In the genomic region with DNA sequence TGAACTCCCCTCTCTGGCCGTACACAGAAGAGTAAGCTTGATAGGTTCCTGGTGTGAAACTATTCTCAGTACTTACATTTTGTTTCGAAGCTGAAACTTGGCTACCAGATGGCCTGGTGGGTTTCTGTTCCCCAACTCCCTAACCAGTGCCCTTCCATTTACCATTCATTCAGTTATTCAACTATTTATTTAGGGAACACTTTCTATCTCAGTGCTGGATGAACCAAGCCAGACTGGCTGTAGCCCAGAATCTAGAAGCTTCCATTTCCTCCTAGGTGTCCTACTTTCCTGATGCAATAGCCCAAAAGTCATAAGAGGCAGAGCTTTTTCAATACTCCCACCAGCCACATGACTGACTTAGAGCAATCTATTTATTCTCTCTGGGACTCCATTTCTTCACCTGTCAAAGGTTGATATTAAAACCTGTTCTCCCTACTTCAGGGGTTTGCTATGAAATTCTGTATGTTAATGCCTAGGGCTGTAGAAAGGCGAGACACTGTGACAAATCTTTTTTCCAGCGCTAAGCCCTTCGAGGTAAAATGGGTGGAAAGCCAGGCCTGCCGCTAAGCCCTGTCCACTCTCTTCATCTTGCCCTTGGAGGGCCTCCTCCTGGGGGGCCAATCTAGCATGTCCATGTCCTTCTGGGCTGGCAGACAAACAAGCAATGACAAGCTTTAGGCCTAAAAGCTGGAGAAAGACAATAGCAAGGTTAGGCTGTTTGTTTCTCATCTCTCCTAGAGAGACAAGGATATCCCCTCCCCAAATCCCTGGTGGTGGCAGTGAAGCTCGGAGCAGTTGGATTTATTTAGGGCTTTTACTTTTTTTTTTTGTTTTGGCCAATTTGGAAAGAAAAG, we compare ENCODE assay signal across 9 cellular contexts. TPM values are rescaled to one million over a fixed set of nuclear protein-coding genes. Genes with fewer than 3 reads are reported as not detected.
A peak's percentile ranks its signal among the peaks of the same experiment; 100 is the strongest.
DNase-seq lines count a peak whose midpoint lies in the region; ATAC-seq and TF ChIP-seq lines count a peak whose summit lies in the region.
"Had no signal": no experiment of that assay in that cellular context is flagged by ENCODE, and none has a peak within 500 bp of the region (broad histone marks: within the 10 kb centered on the region; RNA-seq: fewer than 3 reads in every experiment).

No MANE protein-coding gene starts in this region.

- H3K4me3 ChIP-seq in PC-9 (no peak overlapping the region), right cardiac atrium (ENCODE audit: low read length) (no peak overlapping the region), stomach smooth muscle (ENCODE audit: low read length in 2 of 2) (no peak overlapping the region)

- CTCF ChIA-PET in PC-9 (lab: Charles Lee): interaction anchor here (0.6 to 0.7 kb wide), 2 partner anchors 123 to 157 kb away, joined by 3 read pairs; no protein-coding TSS in a partner anchor

- H3K4me3 Mint-ChIP-seq in T-helper 1 cell treated with Interleukin-12 subunit alpha and Interleukin-12 subunit beta and Interleukin-4 antibody, amounts not matched to agents 30 μg/mL and 1 μg/mL, for 36 hours: peak overlapping the region; percentile 17

- H3K36me3 ChIP-seq in PC-9 (ENCODE audit: low read depth): no peaks in the 10 kb centered on the region
- no peaks in the 10 kb centered on the region for H3K36me3 ChIP-seq in stomach smooth muscle (ENCODE audit: control insufficient read depth in 2 of 2, insufficient read depth in 2 of 2, low read length in 2 of 2)

- no peaks in the 10 kb centered on the region for H3K27me3 Mint-ChIP-seq in T-helper 1 cell treated with Interleukin-12 subunit alpha and Interleukin-12 subunit beta and Interleukin-4 antibody, amounts not matched to agents 30 μg/mL and 1 μg/mL, for 36 hours (ENCODE audit: low read depth)

- DNase-seq in T-helper 1 cell (no peak), PC-9 (peak in 1 of 2 experiments; percentile 71), right cardiac atrium (no peak), NCI-H524 (lab: John Stamatoyannopoulos, UW) (no peak), A172 (ENCODE audit: low spot score) (no peak), NOMO-1 (lab: John Stamatoyannopoulos, UW; ENCODE audit: unreplicated experiment in 2 of 2) (no peak)
- DNase-seq: activated CD4-positive, alpha-beta T cell treated with anti-CD3 and anti-CD28 coated beads, Interleukin-2, amount 50 U/mL, for 48 hours had no signal

- H3K27me3 ChIP-seq in PC-9 (ENCODE audit: insufficient read depth, low read depth): no peaks in the 10 kb centered on the region
- no peaks in the 10 kb centered on the region for H3K27me3 ChIP-seq in right cardiac atrium (ENCODE audit: control insufficient read depth, insufficient read depth)
- no peaks in the 10 kb centered on the region for H3K27me3 ChIP-seq in stomach smooth muscle (ENCODE audit: control insufficient read depth in 1 of 2, insufficient read depth in 2 of 2, low read length in 2 of 2)

- peaks cover 12% of the 10 kb centered on the region; the same call in 1 of the 2 replicates for H3K79me2 ChIP-seq in PC-9 (ENCODE audit: low read depth)

- H3K27ac Mint-ChIP-seq in T-helper 1 cell treated with Interleukin-12 subunit alpha and Interleukin-12 subunit beta and Interleukin-4 antibody, amounts not matched to agents 30 μg/mL and 1 μg/mL, for 36 hours: peak overlapping the region; percentile 23

- no peaks in the 10 kb centered on the region for H3K9me3 Mint-ChIP-seq in T-helper 1 cell treated with Interleukin-12 subunit alpha and Interleukin-12 subunit beta and Interleukin-4 antibody, amounts not matched to agents 30 μg/mL and 1 μg/mL, for 36 hours

- peaks cover 80% of the 10 kb centered on the region for H3K4me1 Mint-ChIP-seq in T-helper 1 cell treated with Interleukin-12 subunit alpha and Interleukin-12 subunit beta and Interleukin-4 antibody, amounts not matched to agents 30 μg/mL and 1 μg/mL, for 36 hours (ENCODE audit: low read depth)

- POLR2A ChIA-PET in PC-9 (lab: Charles Lee; ENCODE audit: unreplicated experiment): interaction anchor here (1.0 kb wide), 1 partner anchor 9 kb away, joined by 4 read pairs; no protein-coding TSS in a partner anchor

- peak overlapping the region; percentile 14 for H3K4me2 ChIP-seq in PC-9

- H3F3A ChIP-seq in PC-9 (ENCODE audit: insufficient read depth, low read depth): peaks cover 76% of the 10 kb centered on the region

- H3K4me1 ChIP-seq in PC-9 (replicated peaks; ENCODE audit: insufficient read depth) (peaks cover 90% of the 10 kb centered on the region), right cardiac atrium (ENCODE audit: control insufficient read depth, insufficient read depth, low read length) (peaks cover 24% of the 10 kb centered on the region), stomach smooth muscle (ENCODE audit: control insufficient read depth, insufficient read depth, low read length) (peaks cover 69% of the 10 kb centered on the region)

- no peak for TF ChIP-seq CTCF in PC-9 (conservative IDR thresholded peaks at IDR 0.05)

- H3K9me3 ChIP-seq in PC-9 (ENCODE audit: insufficient read depth, low read depth) (no peaks in the 10 kb centered on the region), right cardiac atrium (ENCODE audit: control insufficient read depth, low read length) (no peaks in the 10 kb centered on the region), stomach smooth muscle (ENCODE audit: control insufficient read depth in 2 of 2, low read length in 2 of 2) (no peaks in the 10 kb centered on the region)

- H3K36me3 Mint-ChIP-seq in T-helper 1 cell treated with Interleukin-12 subunit alpha and Interleukin-12 subunit beta and Interleukin-4 antibody, amounts not matched to agents 30 μg/mL and 1 μg/mL, for 36 hours (ENCODE audit: low read depth): peaks cover 1% of the 10 kb centered on the region

- no TSS peak for BruUV-seq in PC-9 (replicated peaks; lab: Mats Ljungman, UMichigan)

- H4K20me1 ChIP-seq in PC-9 (ENCODE audit: insufficient read depth): no peaks in the 10 kb centered on the region

- H3K27ac ChIP-seq in PC-9 (peak overlapping the region; percentile 7; the same call in 1 of the 2 replicates), right cardiac atrium (ENCODE audit: low read length) (peak overlapping the region; percentile 61), stomach smooth muscle (ENCODE audit: low read length) (peak overlapping the region; percentile 95)

- intact Hi-C loops in PC-9 (cut with micrococcal nuclease; ENCODE audit: unreplicated experiment): no loop called here
- intact Hi-C loops in right cardiac atrium (cut with DNase I): no loop called here

- no peak overlapping the region for H2AFZ ChIP-seq in PC-9

- ATAC-seq in right cardiac atrium: no peak

- 62% methylated on average over 7 of the region's 7 CpGs for WGBS in right cardiac atrium

- H3K9ac ChIP-seq in stomach smooth muscle (ENCODE audit: low read length in 2 of 2): no peak overlapping the region

- no peaks in the 10 kb centered on the region for H3K9me2 ChIP-seq in PC-9 (ENCODE audit: insufficient read depth)

RNA-seq across cellular contexts. Expression of a gene that starts 8.2 kb away (rescaled TPM):
- 74.6 and 84.5 TPM in 2 replicates for total RNA-seq in PC-9 (2021)
- total RNA-seq in right cardiac atrium: 10 to 100 TPM; 43.5 to 61.2 (median 51.5) TPM
- polyA plus RNA-seq in right cardiac atrium: 22.0 TPM
- 20.8 and 24.7 TPM in 2 replicates for total RNA-seq in A172 (2014; rRNA removed; shearing (Covaris generic))

Comparison
In these comparisons a context has a peak if more than half of its experiments do, and no peak if none do; other contexts are left out.
1. H3K27ac ChIP-seq: peak in every context shown above with its lines; median percentile 95 in stomach smooth muscle; 61 in right cardiac atrium; 7 in PC-9.